In the genomic region with DNA sequence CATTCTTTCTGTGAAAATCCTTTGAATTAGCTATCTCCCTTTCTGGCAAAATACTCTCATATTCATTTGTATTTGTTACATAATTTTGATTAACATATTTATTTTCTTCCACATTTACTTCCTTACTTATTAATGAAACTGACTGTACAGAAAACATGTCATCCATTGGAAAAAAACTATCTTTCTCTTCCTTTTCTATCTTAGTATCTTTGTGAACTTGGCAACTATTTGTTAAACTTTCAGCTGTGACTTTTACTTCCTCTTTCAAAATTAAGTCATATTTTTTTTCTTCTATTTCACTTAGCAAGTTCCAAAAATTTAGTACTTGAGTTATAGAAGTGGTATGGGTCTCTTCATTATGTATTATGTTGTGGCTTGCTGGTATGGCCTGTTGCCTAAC, we compare ENCODE assay signal across 20 cellular contexts. TPM values are rescaled to one million over a fixed set of nuclear protein-coding genes. Genes with fewer than 3 reads are reported as not detected.
DNase-seq lines count a peak whose midpoint lies in the region; ATAC-seq and TF ChIP-seq lines count a peak whose summit lies in the region.
"Had no signal": no experiment of that assay in that cellular context is flagged by ENCODE, and none has a peak within 500 bp of the region (broad histone marks: within the 10 kb centered on the region; RNA-seq: fewer than 3 reads in every experiment).

No MANE protein-coding gene starts in this region.

- TF ChIP-seq CTCF in gastrocnemius medialis (IDR thresholded peaks at IDR 0.05 in 4 of 5, conservative IDR thresholded peaks at IDR 0.05 in 1 of 5), result no peak

- in situ Hi-C loops in gastrocnemius medialis (cut with MboI; ENCODE audit: low sequenced_read_pairs in 4 of 4), result no loop called here

- no peaks in the 10 kb centered on the region for H3K4me1 Mint-ChIP-seq in T-helper 2 cell treated with Interferon-gamma antibody and Interleukin-4, amounts not matched to agents 5 μg/mL and 100 μg/mL, for 36 hours (ENCODE audit: low read depth)
- H3K4me1 Mint-ChIP-seq: activated CD4-positive, alpha-beta memory T cell treated with anti-CD3 and anti-CD28 coated beads, Interleukin-2, amount 10 ng/mL, durations not matched to agents 7 days and 5 days had no signal

- no peak overlapping the region for H3K4me3 ChIP-seq in gastrocnemius medialis
- H3K4me3 ChIP-seq: esophagus squamous epithelium had no signal

- DNase-seq in SKM-1 treated with dmso at 0.1 percent for 144 hours (lab: John Stamatoyannopoulos, UW; ENCODE audit: unreplicated experiment) (peak; percentile 13), SKM-1 (lab: John Stamatoyannopoulos, UW; ENCODE audit: unreplicated experiment) (no peak), cortex of kidney (lab: John Stamatoyannopoulos, UW) (no peak), gastrocnemius medialis (no peak)
- DNase-seq in activated effector memory CD4-positive, alpha-beta T cell treated with Interleukin-2 at 50 U/mL for 16 hours, result no peak
- no peak for DNase-seq in T-helper 2 cell treated with Interferon-gamma antibody and Interleukin-4, amounts not matched to agents 5 μg/mL and 100 μg/mL, for 36 hours (ENCODE audit: low spot score)
- DNase-seq: 8988T; activated CD4-positive, alpha-beta memory T cell treated with anti-CD3 and anti-CD28 coated beads, Interleukin-2, amount 10 ng/mL, durations not matched to agents 7 days and 5 days; activated naive CD4-positive, alpha-beta T cell treated with Interleukin-2 at 50 U/mL for 16 hours; Caco-2; cerebellar nuclear complex; esophagus squamous epithelium; HFFc6; NCI-H187 treated with DMSO at 0.1 percent for 48 hours; stimulated activated CD4-positive, alpha-beta T cell treated with anti-CD3 and anti-CD28 coated beads, Interleukin-4, amount 100 ng/mL, for 24 hours had no signal

- no peak overlapping the region for H3K27ac Mint-ChIP-seq in T-helper 2 cell treated with Interferon-gamma antibody and Interleukin-4, amounts not matched to agents 5 μg/mL and 100 μg/mL, for 36 hours
- H3K27ac Mint-ChIP-seq: activated CD4-positive, alpha-beta memory T cell treated with anti-CD3 and anti-CD28 coated beads, Interleukin-2, amount 10 ng/mL, durations not matched to agents 7 days and 5 days; HFFc6; IgD-negative memory B cell; T-helper 1 cell treated with Interleukin-12 subunit alpha and Interleukin-12 subunit beta and Interleukin-4 antibody, amounts not matched to agents 30 μg/mL and 1 μg/mL, for 36 hours had no signal

- H3K4me3 Mint-ChIP-seq in T-helper 2 cell treated with Interferon-gamma antibody and Interleukin-4, amounts not matched to agents 5 μg/mL and 100 μg/mL, for 36 hours, result no peak overlapping the region
- H3K4me3 Mint-ChIP-seq: activated CD4-positive, alpha-beta memory T cell treated with anti-CD3 and anti-CD28 coated beads, Interleukin-2, amount 10 ng/mL, durations not matched to agents 7 days and 5 days; HFFc6; IgD-negative memory B cell; T-helper 1 cell treated with Interleukin-12 subunit alpha and Interleukin-12 subunit beta and Interleukin-4 antibody, amounts not matched to agents 30 μg/mL and 1 μg/mL, for 36 hours had no signal

- no peaks in the 10 kb centered on the region for H3K27me3 ChIP-seq in gastrocnemius medialis

- peaks cover 0 to 4% of the 10 kb centered on the region in 2 donors for H3K4me1 ChIP-seq in gastrocnemius medialis
- H3K4me1 ChIP-seq: Caco-2 had no signal

- no peaks in the 10 kb centered on the region for H3K9me3 ChIP-seq in gastrocnemius medialis
- H3K9me3 ChIP-seq: Caco-2, esophagus squamous epithelium had no signal

- H3K36me3 ChIP-seq in gastrocnemius medialis, result no peaks in the 10 kb centered on the region
- H3K36me3 ChIP-seq: esophagus squamous epithelium had no signal

- ATAC-seq in HG02623 (IDR thresholded peaks at IDR 0.05; ENCODE audit: unreplicated experiment), result peak; percentile 36
- peak; percentile 22 for ATAC-seq in HG03520 (IDR thresholded peaks at IDR 0.05; ENCODE audit: unreplicated experiment)
- no peak for ATAC-seq in gastrocnemius medialis

- peaks cover 33% of the 10 kb centered on the region for H3K27me3 Mint-ChIP-seq in T-helper 2 cell treated with Interferon-gamma antibody and Interleukin-4, amounts not matched to agents 5 μg/mL and 100 μg/mL, for 36 hours (ENCODE audit: low read depth)

- TF ChIP-seq POLR2A in gastrocnemius medialis (IDR thresholded peaks at IDR 0.05), result no peak

- intact Hi-C loops in gastrocnemius medialis (cut with DNase I; ENCODE audit: low total_unique reads), result loop anchor here (5.0 kb wide), 1 partner anchor 788 kb away; no protein-coding TSS in a partner anchor

- H3K27ac ChIP-seq in gastrocnemius medialis, result no peak overlapping the region
- H3K27ac ChIP-seq: esophagus squamous epithelium had no signal

- no peaks in the 10 kb centered on the region for H3K36me3 Mint-ChIP-seq in T-helper 2 cell treated with Interferon-gamma antibody and Interleukin-4, amounts not matched to agents 5 μg/mL and 100 μg/mL, for 36 hours (ENCODE audit: low read depth)

- no peaks in the 10 kb centered on the region for H3K9me3 Mint-ChIP-seq in T-helper 2 cell treated with Interferon-gamma antibody and Interleukin-4, amounts not matched to agents 5 μg/mL and 100 μg/mL, for 36 hours
- H3K9me3 Mint-ChIP-seq: activated CD4-positive, alpha-beta memory T cell treated with anti-CD3 and anti-CD28 coated beads, Interleukin-2, amount 10 ng/mL, durations not matched to agents 7 days and 5 days; HFFc6; T-helper 1 cell treated with Interleukin-12 subunit alpha and Interleukin-12 subunit beta and Interleukin-4 antibody, amounts not matched to agents 30 μg/mL and 1 μg/mL, for 36 hours had no signal

RNA-seq across cellular contexts. Expression of gene RAD51AP2, which starts 2.6 kb away (rescaled TPM):
- not detected for total RNA-seq in gastrocnemius medialis
- total RNA-seq: activated CD4-positive, alpha-beta memory T cell treated with anti-CD3 and anti-CD28 coated beads, Interleukin-2, amount 10 ng/mL, durations not matched to agents 7 days and 5 days; Caco-2; HFFc6; posterior vena cava had no signal

RNA-seq across cellular contexts. Expression of gene VSNL1, which starts 24.8 kb away (rescaled TPM):
- not detected for total RNA-seq in gastrocnemius medialis
- total RNA-seq: activated CD4-positive, alpha-beta memory T cell treated with anti-CD3 and anti-CD28 coated beads, Interleukin-2, amount 10 ng/mL, durations not matched to agents 7 days and 5 days; HFFc6; posterior vena cava had no signal

Comparison
In these comparisons a context has a peak if more than half of its experiments do, and no peak if none do; other contexts are left out.
1. ATAC-seq: peak in HG02623 (single experiment) and HG03520 (single experiment); none in gastrocnemius medialis (0 of 2).